ENCODE assay signal across 26 cellular contexts in the genomic region with DNA sequence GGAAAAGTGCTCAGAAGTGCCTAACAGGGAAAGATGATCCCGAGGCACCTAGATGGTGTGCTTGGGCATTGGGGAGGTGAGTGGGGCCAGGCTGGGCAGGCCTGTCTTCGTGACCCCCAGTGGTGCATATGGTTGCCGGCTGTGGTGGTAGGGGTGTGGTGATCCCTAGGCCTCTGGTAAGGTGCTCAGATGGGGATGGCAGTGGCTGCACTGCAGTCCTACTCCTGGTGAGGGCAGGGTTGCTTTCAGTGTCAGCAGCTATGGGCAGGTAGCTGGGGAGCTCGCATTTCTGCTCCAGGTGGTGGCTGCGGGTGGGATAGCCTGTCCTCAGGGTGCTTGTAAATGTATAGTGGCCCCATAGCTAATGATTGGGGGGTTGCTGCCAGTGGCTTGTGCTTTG.
DNase-seq lines count a peak whose midpoint lies in the region; ATAC-seq, FAIRE-seq and TF ChIP-seq lines count a peak whose summit lies in the region.
"Had no signal": no experiment of that assay in that cellular context is flagged by ENCODE, and none has a peak within 500 bp of the region (broad histone marks: within the 10 kb centered on the region; RNA-seq: fewer than 3 reads in every experiment).

No MANE protein-coding gene starts in this region.

- H2BK20ac ChIP-seq in H1 (ENCODE audit: low read length) = no peak overlapping the region

- no peaks in the 10 kb centered on the region for H3K4me1 ChIP-seq in HCT116 (ENCODE audit: control insufficient read depth in 1 of 2, insufficient read depth in 2 of 2, low read length in 2 of 2)
- H3K4me1 ChIP-seq in H1 (replicated peaks in 1 of 4; ENCODE audit: control insufficient read depth in 3 of 4, insufficient read depth in 4 of 4, low read length in 3 of 4) = no peaks in the 10 kb centered on the region
- H3K4me1 ChIP-seq in upper lobe of right lung = no peaks in the 10 kb centered on the region
- H3K4me1 ChIP-seq in spleen = no peaks in the 10 kb centered on the region
- H3K4me1 ChIP-seq: BE2C, BLaER1 had no signal

- no peak for FAIRE-seq in H1 (lab: Jason Lieb, UNC)
- FAIRE-seq: A204.1, GM12891, GM19239 had no signal

- no peaks in the 10 kb centered on the region for H3K9me2 ChIP-seq in HCT116 (ENCODE audit: insufficient read depth)

- H3K4me2 ChIP-seq in HCT116 (ENCODE audit: low read length) (no peak overlapping the region), H1 (ENCODE audit: insufficient read depth in 1 of 2, low read depth in 2 of 2, low read length in 2 of 2) (no peak overlapping the region)
- H3K4me2 ChIP-seq: BLaER1 had no signal

- TF ChIP-seq EP300 in H1 (IDR thresholded peaks at IDR 0.05; ENCODE audit: borderline replicate concordance in 1 of 2, low read depth in 2 of 2, low read length in 2 of 2) = no peak

- H2BK15ac ChIP-seq in H1 (ENCODE audit: low read length) = no peak overlapping the region

- no peak overlapping the region for H3K14ac ChIP-seq in H1 (ENCODE audit: insufficient read length)

- H3K18ac ChIP-seq in H1 (ENCODE audit: extremely low read depth, low read length) = no peak overlapping the region

- H3K23ac ChIP-seq in H1 (ENCODE audit: insufficient read length) = no peak overlapping the region

- WGBS in H1 (ENCODE audit: extremely low coverage in 1 of 2, insufficient coverage in 1 of 2, insufficient read length in 1 of 2, insufficient replicate concordance in 2 of 2, low coverage in 1 of 2, low lambda C conversion rate in 2 of 2, missing lambda C conversion rate in 1 of 2), 2 experiments = 97% methylated on average over 5 of the region's 5 CpGs; no CpG with 5 or more reads in 1 of the 2 experiments
- 81 to 92% (median 83%) methylated on average over 5 of the region's 5 CpGs for whole genome bisulfite sequencing in spleen, 5 donors

- CTCF ChIA-PET in HCT116 (lab: Charles Lee) (no interaction called here), H1 (lab: Charles Lee; ENCODE audit: partially characterized antibody) (interaction anchor here (0.6 kb wide), 1 partner anchor 279 kb away, joined by 3 read pairs; no protein-coding TSS in a partner anchor)

- H3K9me3 ChIP-seq in HCT116 (ENCODE audit: control insufficient read depth in 1 of 2, insufficient read depth in 1 of 2, low read depth in 1 of 2, low read length in 2 of 2) (no peaks in the 10 kb centered on the region), H1 (ENCODE audit: insufficient read depth in 2 of 2, low read depth in 1 of 2, low read length in 1 of 2) (peaks cover 13 to 16% of the 10 kb centered on the region in 2 experiments), upper lobe of right lung (no peaks in the 10 kb centered on the region), spleen (peaks cover 0 to 41% (median 27%) of the 10 kb centered on the region in 8 donors)
- H3K9me3 ChIP-seq: BE2C had no signal

- no TSS peak for BruUV-seq in HCT116 (replicated peaks; lab: Mats Ljungman, UMichigan)

- RAD21 ChIA-PET in HCT116 (lab: Charles Lee; ENCODE audit: low non-redundant PET in 1 of 2, low total read pairs in 2 of 2, uncharacterized antibody in 2 of 2, unreplicated experiment in 2 of 2) = no interaction called here

- no peak overlapping the region for H4K8ac ChIP-seq in H1 (ENCODE audit: extremely low read depth, insufficient read depth, low read length)

- ATAC-seq in HCT116 (peak; percentile 65), upper lobe of right lung (peak; percentile 25), HG03457 (IDR thresholded peaks at IDR 0.05; ENCODE audit: unreplicated experiment) (no peak), HG03354 (IDR thresholded peaks at IDR 0.05; ENCODE audit: poor library complexity, severe bottlenecking, unreplicated experiment) (no peak)

- no peaks in the 10 kb centered on the region for H4K20me1 ChIP-seq in HCT116 (ENCODE audit: insufficient read depth)
- no peaks in the 10 kb centered on the region for H4K20me1 ChIP-seq in H1 (replicated peaks in 1 of 2; ENCODE audit: control insufficient read depth in 1 of 2, insufficient read depth in 2 of 2, low read length in 2 of 2)
- H4K20me1 ChIP-seq: BLaER1 had no signal

- no peak overlapping the region for H4K91ac ChIP-seq in H1 (replicated peaks; ENCODE audit: insufficient read length, low read length)

- H2AFZ ChIP-seq in HCT116 (ENCODE audit: low read depth, low read length, poor library complexity, severe bottlenecking) (no peak overlapping the region), H1 (ENCODE audit: low read length) (no peak overlapping the region)

- POLR2A ChIA-PET in HCT116 (lab: Charles Lee) = no interaction called here
- POLR2A ChIA-PET in H1 (lab: Charles Lee; ENCODE audit: partially characterized antibody) = no interaction called here

- no peak overlapping the region for H4K5ac ChIP-seq in H1 (ENCODE audit: insufficient read length, low read depth, low read length)

- no peak overlapping the region for H2BK120ac ChIP-seq in H1 (replicated peaks; ENCODE audit: low read depth, low read length)

- H2BK12ac ChIP-seq in H1 (ENCODE audit: low read depth, low read length) = no peak overlapping the region

- no peak overlapping the region for H3K9ac ChIP-seq in HCT116 (ENCODE audit: low read length)
- H3K9ac ChIP-seq in H1 (replicated peaks in 1 of 4; ENCODE audit: extremely low read depth in 1 of 4, low read depth in 3 of 4, low read length in 3 of 4) = no peak overlapping the region
- H3K9ac ChIP-seq: BLaER1 had no signal

- H2BK5ac ChIP-seq in H1 (ENCODE audit: low read depth, low read length) = no peak overlapping the region

- H3K23me2 ChIP-seq in H1 (ENCODE audit: low read depth, low read length) = no peaks in the 10 kb centered on the region

- no peak overlapping the region for H3K27ac ChIP-seq in HCT116 (ENCODE audit: low read depth, low read length)
- H3K27ac ChIP-seq in H1 (ENCODE audit: low read depth, low read length) = no peak overlapping the region
- no peak overlapping the region for H3K27ac ChIP-seq in upper lobe of right lung
- no peak overlapping the region for H3K27ac ChIP-seq in spleen
- H3K27ac ChIP-seq: BLaER1 had no signal

- no peak overlapping the region for H3K56ac ChIP-seq in H1 (replicated peaks; ENCODE audit: insufficient read length, low read depth, low read length)

- DNase-seq in HCT116 (ENCODE audit: low read depth, low spot score) (no peak), H1 (ENCODE audit: low read depth in 1 of 2, low spot score in 2 of 2) (no peak), upper lobe of right lung (no peak), cerebellar nuclear complex (lab: John Stamatoyannopoulos, UW) (no peak), spleen (no peak)
- DNase-seq: 8988T; ACHN; BE2C; C1 segment of cervical spinal cord; CD4-positive, alpha-beta memory T cell; CD4-positive, CD25-positive, alpha-beta regulatory T cell; CD8-positive, alpha-beta memory T cell; COR-L47; DMS 273 treated with DMSO at 0.1 percent for 48 hours; DMS153; DMS53; DMS79; DND-41; EL; GDM1 had no signal

- H3K79me2 ChIP-seq in HCT116 (ENCODE audit: insufficient read depth, low read length) (no peaks in the 10 kb centered on the region), H1 (ENCODE audit: control insufficient read depth in 1 of 2, insufficient read depth in 2 of 2, low read length in 2 of 2) (no peaks in the 10 kb centered on the region)

- no peak overlapping the region for H2AK5ac ChIP-seq in H1 (ENCODE audit: low read depth, low read length)

- TF ChIP-seq POLR2A in HCT116 (IDR thresholded peaks at IDR 0.05; ENCODE audit: borderline replicate concordance, extremely low read depth, insufficient read depth, insufficient read length) = no peak
- TF ChIP-seq POLR2A in H1 (IDR thresholded peaks at IDR 0.05; ENCODE audit: control extremely low read depth in 1 of 2, low read depth in 2 of 2, low read length in 2 of 2) = no peak
- no peak for TF ChIP-seq POLR2A in spleen (IDR thresholded peaks at IDR 0.05)

- TF ChIP-seq RAD21 in HCT116 (IDR thresholded peaks at IDR 0.05; ENCODE audit: low read depth) (no peak), H1 (IDR thresholded peaks at IDR 0.05 in 1 of 2, conservative IDR thresholded peaks at IDR 0.05 in 1 of 2; ENCODE audit: low read depth in 2 of 2, low read length in 2 of 2) (peak; percentile 3 to 11; a peak in 1 of 4 replicates)

- intact Hi-C loops in HCT116 (cut with micrococcal nuclease) (no loop called here), upper lobe of right lung (cut with DNase I) (no loop called here), spleen (cut with DNase I; ENCODE audit: low total_unique reads) (no loop called here)

- H3K4me3 ChIP-seq in HCT116 (replicated peaks in 1 of 2; ENCODE audit: low read depth in 1 of 2, low read length in 2 of 2) (no peak overlapping the region), H1 (ENCODE audit: extremely low read depth in 1 of 4, insufficient read depth in 2 of 4, low read depth in 3 of 4, low read length in 4 of 4) (no peak overlapping the region), upper lobe of right lung (no peak overlapping the region), spleen (no peak overlapping the region)
- H3K4me3 ChIP-seq: BLaER1 had no signal

- H3K27me3 ChIP-seq in HCT116 (ENCODE audit: insufficient read depth, low read length) (peaks cover 9% of the 10 kb centered on the region; the same call in 1 of the 2 replicates), H1 (replicated peaks in 1 of 4; ENCODE audit: control insufficient read depth in 3 of 4, extremely low read depth in 1 of 4, insufficient read depth in 3 of 4, low read length in 3 of 4) (no peaks in the 10 kb centered on the region; a peak in 1 of 7 replicates), upper lobe of right lung (no peaks in the 10 kb centered on the region), spleen (replicated peaks in 1 of 7) (peaks cover 0 to 14% (median 0%) of the 10 kb centered on the region in 7 donors)
- H3K27me3 ChIP-seq: BE2C, BLaER1 had no signal

- TF ChIP-seq CTCF in HCT116 (IDR thresholded peaks at IDR 0.05 in 2 of 3, conservative IDR thresholded peaks at IDR 0.05 in 1 of 3; ENCODE audit: borderline replicate concordance in 1 of 3, insufficient read depth in 1 of 3, low read depth in 2 of 3, low read length in 2 of 3) (no peak), H1 (IDR thresholded peaks at IDR 0.05; ENCODE audit: control extremely low read depth in 1 of 3, insufficient read depth in 1 of 3, low read depth in 1 of 3, low read length in 3 of 3) (no peak), upper lobe of right lung (IDR thresholded peaks at IDR 0.05) (no peak), spleen (IDR thresholded peaks at IDR 0.05 in 8 of 11, conservative IDR thresholded peaks at IDR 0.05 in 3 of 11) (no peak)

- H3K36me3 ChIP-seq in HCT116 (ENCODE audit: control insufficient read depth in 1 of 2, insufficient read depth in 2 of 2, low read length in 2 of 2) = no peaks in the 10 kb centered on the region
- no peaks in the 10 kb centered on the region for H3K36me3 ChIP-seq in H1 (ENCODE audit: control insufficient read depth in 2 of 4, insufficient read depth in 4 of 4, low read length in 3 of 4)
- no peaks in the 10 kb centered on the region for H3K36me3 ChIP-seq in upper lobe of right lung
- H3K36me3 ChIP-seq in spleen = no peaks in the 10 kb centered on the region
- H3K36me3 ChIP-seq: BE2C, BLaER1 had no signal

- no peaks in the 10 kb centered on the region for H3K79me1 ChIP-seq in H1 (ENCODE audit: low read depth, low read length)

- H3K4ac ChIP-seq in H1 (replicated peaks; ENCODE audit: insufficient read length, low read depth, low read length) = no peak overlapping the region

TF ChIP-seq in HCT116, 20 proteins besides CTCF, POLR2A, EP300 and RAD21 (continues in another document):
- TF ChIP-seq EGR1 (IDR thresholded peaks at IDR 0.05; ENCODE audit: low read depth) = no peak

TF ChIP-seq in H1, 55 proteins besides CTCF, POLR2A, EP300 and RAD21 (continues in another document):
- TF ChIP-seq TAF7 (optimal IDR thresholded peaks at IDR 0.05; ENCODE audit: borderline replicate concordance, low read depth, low read length) = no peak

Comparison
In these comparisons a context has a peak if more than half of its experiments do, and no peak if none do; other contexts are left out.
1. ATAC-seq: peak in HCT116 (single experiment) and upper lobe of right lung (single experiment); none in HG03457 (single experiment) and HG03354 (single experiment).
2. Of the 16 proteins assayed by ChIP-seq in both H1 and HCT116: peak only in H1: RAD21; only in HCT116: none; in both: none; in neither: 15.